In genomic region chr3:112365035-112365434, GRCh38 we compare ENCODE assay signal across 11 cellular contexts. TPM values are rescaled to one million over a fixed set of nuclear protein-coding genes. Genes with fewer than 3 reads are reported as not detected.
DNase-seq lines count a peak whose midpoint lies in the region; ATAC-seq lines count a peak whose summit lies in the region.
"Had no signal": no experiment of that assay in that cellular context is flagged by ENCODE, and none has a peak within 500 bp of the region (broad histone marks: within the 10 kb centered on the region; RNA-seq: fewer than 3 reads in every experiment).

No MANE protein-coding gene starts in this region.

- H3K9me3 Mint-ChIP-seq in stimulated activated naive CD8-positive, alpha-beta T cell treated with anti-CD3 and anti-CD28 coated beads, Interleukin-15, Interleukin-2, amounts not matched to agents 100 ng/mL and 50 ng/mL, for 24 hours = no peaks in the 10 kb centered on the region
- H3K9me3 Mint-ChIP-seq in IgD-negative memory B cell = no peaks in the 10 kb centered on the region
- H3K9me3 Mint-ChIP-seq: HFFc6; natural killer cell treated with Interleukin-12 subunit alpha and Interleukin-12 subunit beta and Interleukin-15 and Interleukin-18, amount 100 ng/mL, for 72 hours had no signal

- H3K27ac ChIP-seq in epithelial cell of prostate = peak overlapping the region; percentile 69

- H3K4me3 Mint-ChIP-seq in stimulated activated naive CD8-positive, alpha-beta T cell treated with anti-CD3 and anti-CD28 coated beads, Interleukin-15, Interleukin-2, amounts not matched to agents 100 ng/mL and 50 ng/mL, for 24 hours = no peak overlapping the region
- peak overlapping the region; percentile 1 to 78 (median 66) for H3K4me3 Mint-ChIP-seq in IgD-negative memory B cell
- H3K4me3 Mint-ChIP-seq: HFFc6 had no signal

- peaks cover 72% of the 10 kb centered on the region for H3K36me3 Mint-ChIP-seq in stimulated activated naive CD8-positive, alpha-beta T cell treated with anti-CD3 and anti-CD28 coated beads, Interleukin-15, Interleukin-2, amounts not matched to agents 100 ng/mL and 50 ng/mL, for 24 hours (ENCODE audit: low read depth)
- peaks cover 5% of the 10 kb centered on the region for H3K36me3 Mint-ChIP-seq in IgD-negative memory B cell
- H3K36me3 Mint-ChIP-seq: natural killer cell treated with Interleukin-12 subunit alpha and Interleukin-12 subunit beta and Interleukin-15 and Interleukin-18, amount 100 ng/mL, for 72 hours had no signal

- H3K27ac Mint-ChIP-seq in stimulated activated naive CD8-positive, alpha-beta T cell treated with anti-CD3 and anti-CD28 coated beads, Interleukin-15, Interleukin-2, amounts not matched to agents 100 ng/mL and 50 ng/mL, for 24 hours = peak overlapping the region; percentile 60
- H3K27ac Mint-ChIP-seq in IgD-negative memory B cell = peak overlapping the region; percentile 0 to 41 (median 4)
- H3K27ac Mint-ChIP-seq: HFFc6 had no signal

- no peaks in the 10 kb centered on the region for H3K27me3 Mint-ChIP-seq in stimulated activated naive CD8-positive, alpha-beta T cell treated with anti-CD3 and anti-CD28 coated beads, Interleukin-15, Interleukin-2, amounts not matched to agents 100 ng/mL and 50 ng/mL, for 24 hours
- no peaks in the 10 kb centered on the region for H3K27me3 Mint-ChIP-seq in IgD-negative memory B cell

- no peak for DNase-seq in stimulated activated naive CD8-positive, alpha-beta T cell treated with anti-CD3 and anti-CD28 coated beads, Interleukin-15, Interleukin-2, amounts not matched to agents 100 U/mL and 50 U/mL, for 24 hours
- no peak for DNase-seq in epithelial cell of prostate (ENCODE audit: low read depth, low spot score)
- DNase-seq in SKM-1 treated with dmso at 0.1 percent for 144 hours (lab: John Stamatoyannopoulos, UW; ENCODE audit: unreplicated experiment) = no peak
- no peak for DNase-seq in cerebellar nuclear complex (lab: John Stamatoyannopoulos, UW)
- DNase-seq in RPMI8226 = no peak
- DNase-seq: HFFc6, NCI-H345 had no signal

- no peak for ATAC-seq in stimulated activated naive CD8-positive, alpha-beta T cell treated with anti-CD3 and anti-CD28 coated beads, Interleukin-15, Interleukin-2, amounts not matched to agents 100 U/mL and 50 U/mL, for 24 hours
- ATAC-seq in GM18511 (IDR thresholded peaks at IDR 0.05; ENCODE audit: unreplicated experiment) = no peak

- peaks cover 37% of the 10 kb centered on the region for H3K4me1 Mint-ChIP-seq in stimulated activated naive CD8-positive, alpha-beta T cell treated with anti-CD3 and anti-CD28 coated beads, Interleukin-15, Interleukin-2, amounts not matched to agents 100 ng/mL and 50 ng/mL, for 24 hours (ENCODE audit: low read depth)
- peaks cover 26% of the 10 kb centered on the region in 3 donors for H3K4me1 Mint-ChIP-seq in IgD-negative memory B cell

RNA-seq across cellular contexts. Expression of gene CD200, which starts 32.1 kb away (rescaled TPM):
- 40.9 TPM for polyA plus RNA-seq in IgD-negative memory B cell
